In genomic region chr12:110230655-110231054, GRCh38 we compare ENCODE assay signal across 26 cellular contexts.
"Had no signal": no experiment of that assay in that cellular context is flagged by ENCODE, and none has a peak within 500 bp of the region (broad histone marks: within the 10 kb centered on the region; RNA-seq: fewer than 3 reads in every experiment).

No MANE protein-coding gene starts in this region.

- H3K4me1 ChIP-seq: breast epithelium had no signal

- H3K27me3 ChIP-seq: breast epithelium, esophagus muscularis mucosa, left lung, tibial artery had no signal

- H3K4me3 ChIP-seq: breast epithelium, esophagus muscularis mucosa, left lung, mucosa of descending colon, smooth muscle cell, tibial artery had no signal

- H3K4me2 ChIP-seq: smooth muscle cell had no signal

- ATAC-seq: activated naive CD4-positive, alpha-beta T cell treated with anti-CD3 and anti-CD28 coated beads, Interleukin-2, amount 50 U/mL, for 72 hours; activated T-cell treated with anti-CD3 and anti-CD28 coated beads, Interleukin-2, amount 50 U/mL, for 72 hours; left lung; mucosa of descending colon; natural killer cell treated with Interleukin-12 subunit alpha and Interleukin-12 subunit beta and Interleukin-15 and Interleukin-18, amount 100 ng/mL, for 72 hours; stimulated activated memory B cell treated with anti-CD40 and anti-IgM and Interleukin-4, amounts not matched to agents 10 μg/mL and 1 μg/mL and 100 μg/mL, for 72 hours; stimulated activated naive CD8-positive, alpha-beta T cell treated with anti-CD3 and anti-CD28 coated beads, Interleukin-15, amount 100 ng/mL, for 72 hours had no signal

- H3K27ac ChIP-seq: breast epithelium, left lung had no signal

- H3K9me3 ChIP-seq: breast epithelium, esophagus muscularis mucosa, left lung, mucosa of descending colon, tibial artery had no signal

- H3K36me3 ChIP-seq: breast epithelium, esophagus muscularis mucosa, left lung, tibial artery had no signal

- DNase-seq: activated CD4-positive, alpha-beta T cell treated with anti-CD3 and anti-CD28 coated beads for 4 hours; activated CD4-positive, alpha-beta T cell treated with anti-CD3 and anti-CD28 coated beads, Interleukin-2, amount 50 U/mL, for 4 hours; activated naive CD4-positive, alpha-beta T cell; activated T-cell treated with anti-CD3 and anti-CD28 coated beads for 4 hours; activated T-cell treated with anti-CD3 and anti-CD28 coated beads, Interleukin-2, amount 50 U/mL, for 72 hours; effector CD4-positive, alpha-beta T cell; foreskin melanocyte; glutamatergic neuron; hypothalamus; kidney glomerular epithelial cell; left lung; mucosa of descending colon; posterior cingulate gyrus; retina; stimulated activated CD4-positive, alpha-beta T cell treated with anti-CD3 and anti-CD28 coated beads, Interleukin-1b, Interleukin-23, amount 100 ng/mL, for 48 hours; stimulated activated CD4-positive, alpha-beta T cell treated with anti-CD3 and anti-CD28 coated beads, Interleukin-4, amount 100 ng/mL, for 4 hours; stimulated activated CD8-positive, alpha-beta memory T cell treated with anti-CD3 and anti-CD28 coated beads, Interleukin-4, amount 100 ng/mL, for 48 hours; stimulated activated naive CD8-positive, alpha-beta T cell treated with anti-CD3 and anti-CD28 coated beads, Interleukin-15, amount 100 ng/mL, for 72 hours; substantia nigra; tibial artery had no signal
